In genomic region chr16:15672514-15673167, GRCh38 we compare ENCODE assay signal across 1 cellular context.
TF ChIP-seq lines count a peak whose summit lies in the region.

No MANE protein-coding gene starts in this region.

TF ChIP-seq in endothelial cell of umbilical vein, 7 proteins besides CTCF, POLR2A, EP300 and RAD21:
- TF ChIP-seq MYC (IDR thresholded peaks at IDR 0.05; ENCODE audit: low read depth, low read length) = no peak
- TF ChIP-seq POLR2AphosphoS5 (IDR thresholded peaks at IDR 0.05; ENCODE audit: insufficient read depth, low read depth, low read length) = peak; percentile 80
- TF ChIP-seq JUN (IDR thresholded peaks at IDR 0.05; ENCODE audit: borderline replicate concordance, insufficient read depth, insufficient read length, low read depth) = peak; percentile 73
TF ChIP-seq in endothelial cell of umbilical vein: peak in this region for 2.
